ENCODE assay signal across 29 cellular contexts in the genomic region with DNA sequence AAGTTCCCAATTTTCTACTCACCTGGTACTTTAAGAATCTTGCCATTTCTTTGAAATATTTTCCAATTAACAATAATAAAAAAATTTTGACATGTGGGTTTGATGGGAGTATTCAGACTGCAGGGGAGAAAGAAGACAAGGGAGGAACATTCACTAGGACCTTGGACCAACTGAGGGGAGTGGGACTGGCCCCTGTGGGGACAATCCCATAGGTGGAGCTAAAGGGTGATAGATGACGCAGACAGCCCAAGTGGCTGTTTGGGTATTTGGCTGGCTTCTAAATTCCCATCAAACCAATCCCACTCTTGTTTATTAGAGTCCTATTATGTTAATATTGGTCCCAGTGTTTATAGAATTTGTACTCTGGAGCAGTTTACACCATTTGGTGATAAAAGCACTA.
"Had no signal": no experiment of that assay in that cellular context is flagged by ENCODE, and none has a peak within 500 bp of the region (broad histone marks: within the 10 kb centered on the region; RNA-seq: fewer than 3 reads in every experiment).

No MANE protein-coding gene starts in this region.

- H3K27ac Mint-ChIP-seq: naive thymus-derived CD4-positive, alpha-beta T cell; natural killer cell; nephron; progenitor cell of endocrine pancreas; stimulated activated effector memory CD8-positive, alpha-beta T cell treated with anti-CD3 and anti-CD28 coated beads, Interleukin-12 subunit alpha, Interleukin-12 subunit beta, amount 100 ng/mL, for 72 hours; stimulated activated naive B cell treated with anti-CD40 and anti-IgM and Interleukin-4, amounts not matched to agents 10 μg/mL and 1 μg/mL and 100 μg/mL, for 72 hours; stimulated activated naive CD8-positive, alpha-beta T cell treated with anti-CD3 and anti-CD28 coated beads, Interleukin-15, Interleukin-2, amounts not matched to agents 100 ng/mL and 50 ng/mL, for 24 hours had no signal

- DNase-seq: naive thymus-derived CD4-positive, alpha-beta T cell; natural killer cell; nucleus accumbens; ovary; posterior cingulate gyrus; psoas muscle; right cardiac atrium; right lobe of liver; sigmoid colon; small intestine; stimulated activated CD4-positive, alpha-beta T cell treated with anti-CD3 and anti-CD28 coated beads, Interleukin-15, amount 100 ng/mL, for 24 hours; stimulated activated CD4-positive, alpha-beta T cell treated with anti-CD3 and anti-CD28 coated beads, Interleukin-2, amount 100 ng/mL, for 24 hours; stimulated activated CD4-positive, alpha-beta T cell treated with anti-CD3 and anti-CD28 coated beads, Interleukin-2, amount 100 ng/mL, for 48 hours; stimulated activated CD4-positive, alpha-beta T cell treated with anti-CD3 and anti-CD28 coated beads, Interleukin-4, amount 100 ng/mL, for 24 hours; stimulated activated naive B cell treated with anti-CD40 and anti-IgM and Interleukin-4, amounts not matched to agents 10 μg/mL and 1 μg/mL and 100 μg/mL, for 72 hours; stimulated activated naive CD4-positive, alpha-beta T cell treated with Interleukin-2 at 50 U/mL for 16 hours; stomach; thyroid gland; trophoblast cell; upper lobe of right lung; uterus had no signal

- H3K79me2 ChIP-seq: parathyroid adenoma had no signal

- H3K9ac ChIP-seq: parathyroid adenoma had no signal

- H3K27me3 ChIP-seq: neutrophil, ovary, right lobe of liver, sigmoid colon, stomach, thyroid gland, tibial nerve, upper lobe of right lung, uterus had no signal

- ATAC-seq: naive thymus-derived CD4-positive, alpha-beta T cell; natural killer cell; psoas muscle; right cardiac atrium; right lobe of liver; stimulated activated effector memory CD8-positive, alpha-beta T cell treated with anti-CD3 and anti-CD28 coated beads, Interleukin-12 subunit alpha, Interleukin-12 subunit beta, amount 100 ng/mL, for 72 hours; stimulated activated naive B cell treated with anti-CD40 and anti-IgM and Interleukin-4, amounts not matched to agents 10 μg/mL and 1 μg/mL and 100 μg/mL, for 72 hours; upper lobe of right lung had no signal

- H3K36me3 Mint-ChIP-seq: naive thymus-derived CD4-positive, alpha-beta T cell; natural killer cell; stimulated activated effector memory CD8-positive, alpha-beta T cell treated with anti-CD3 and anti-CD28 coated beads, Interleukin-12 subunit alpha, Interleukin-12 subunit beta, amount 100 ng/mL, for 72 hours; stimulated activated naive B cell treated with anti-CD40 and anti-IgM and Interleukin-4, amounts not matched to agents 10 μg/mL and 1 μg/mL and 100 μg/mL, for 72 hours had no signal

- H3K4me3 Mint-ChIP-seq: naive thymus-derived CD4-positive, alpha-beta T cell; natural killer cell; nephron; stimulated activated effector memory CD8-positive, alpha-beta T cell treated with anti-CD3 and anti-CD28 coated beads, Interleukin-12 subunit alpha, Interleukin-12 subunit beta, amount 100 ng/mL, for 72 hours; stimulated activated naive B cell treated with anti-CD40 and anti-IgM and Interleukin-4, amounts not matched to agents 10 μg/mL and 1 μg/mL and 100 μg/mL, for 72 hours; stimulated activated naive CD8-positive, alpha-beta T cell treated with anti-CD3 and anti-CD28 coated beads, Interleukin-15, Interleukin-2, amounts not matched to agents 100 ng/mL and 50 ng/mL, for 24 hours had no signal

- H3K27me3 Mint-ChIP-seq: progenitor cell of endocrine pancreas had no signal

- H3K4me1 ChIP-seq: parathyroid adenoma, psoas muscle, right lobe of liver, sigmoid colon, stomach, thyroid gland, tibial nerve, upper lobe of right lung, uterus had no signal

- H3K9me3 Mint-ChIP-seq: nephron; stimulated activated naive CD8-positive, alpha-beta T cell treated with anti-CD3 and anti-CD28 coated beads, Interleukin-15, Interleukin-2, amounts not matched to agents 100 ng/mL and 50 ng/mL, for 24 hours had no signal

- H3K36me3 ChIP-seq: neutrophil, ovary, right lobe of liver, sigmoid colon, stomach, thoracic aorta, thyroid gland, tibial nerve, upper lobe of right lung, uterus had no signal

- H2AFZ ChIP-seq: parathyroid adenoma had no signal

- H3K9me3 ChIP-seq: neutrophil, ovary, psoas muscle, right lobe of liver, sigmoid colon, stomach, thoracic aorta, thyroid gland, tibial nerve, upper lobe of right lung, uterus had no signal

- H3K4me3 ChIP-seq: ovary, psoas muscle, right lobe of liver, sigmoid colon, stomach, thoracic aorta, thyroid gland, tibial nerve, upper lobe of right lung, uterus had no signal

- H3K27ac ChIP-seq: neutrophil, ovary, parathyroid adenoma, psoas muscle, right lobe of liver, sigmoid colon, stomach, thoracic aorta, thyroid gland, tibial nerve, upper lobe of right lung, uterus had no signal

- H3K4me1 Mint-ChIP-seq: naive thymus-derived CD4-positive, alpha-beta T cell; natural killer cell; nephron; stimulated activated effector memory CD8-positive, alpha-beta T cell treated with anti-CD3 and anti-CD28 coated beads, Interleukin-12 subunit alpha, Interleukin-12 subunit beta, amount 100 ng/mL, for 72 hours; stimulated activated naive B cell treated with anti-CD40 and anti-IgM and Interleukin-4, amounts not matched to agents 10 μg/mL and 1 μg/mL and 100 μg/mL, for 72 hours had no signal
